In genomic region chr5:75366787-75367186, GRCh38 we compare ENCODE assay signal across 11 cellular contexts. TPM values are rescaled to one million over a fixed set of nuclear protein-coding genes. Genes with fewer than 3 reads are reported as not detected.
DNase-seq lines count a peak whose midpoint lies in the region; ATAC-seq, FAIRE-seq and TF ChIP-seq lines count a peak whose summit lies in the region.
"Had no signal": no experiment of that assay in that cellular context is flagged by ENCODE, and none has a peak within 500 bp of the region (broad histone marks: within the 10 kb centered on the region; RNA-seq: fewer than 3 reads in every experiment).

No MANE protein-coding gene starts in this region.

- DNase-seq in GM12864 (ENCODE audit: low read depth) (peak; percentile 37), GM19239 (ENCODE audit: insufficient read length, low spot score) (peak; percentile 7), occipital lobe (lab: John Stamatoyannopoulos, UW) (no peak), COLO668 (lab: John Stamatoyannopoulos, UW; ENCODE audit: unreplicated experiment) (no peak), MV-4-11 (lab: John Stamatoyannopoulos, UW) (no peak), SKM-1 treated with dmso at 0.1 percent for 144 hours (lab: John Stamatoyannopoulos, UW; ENCODE audit: unreplicated experiment) (no peak)
- DNase-seq: NCI-H446, SK-N-SH had no signal

- no peak for TF ChIP-seq CTCF in GM12864 (IDR thresholded peaks at IDR 0.05; ENCODE audit: low read depth, low read length, missing control alignments)

- H3K4me3 ChIP-seq in GM12864 (ENCODE audit: low read depth, low read length), result no peak overlapping the region; the same call in 1 of the 2 replicates
- H3K4me3 ChIP-seq: cardiac muscle cell had no signal

- peak; percentile 76 for FAIRE-seq in GM19239 (lab: Jason Lieb, UNC)

- ATAC-seq in HG02642 (IDR thresholded peaks at IDR 0.05; ENCODE audit: poor library complexity, unreplicated experiment) (peak; percentile 67), HG03520 (IDR thresholded peaks at IDR 0.05; ENCODE audit: unreplicated experiment) (peak; percentile 65)

RNA-seq across cellular contexts. Expression of gene HMGCR, which starts 29.8 kb away (rescaled TPM):
- 400 TPM for total RNA-seq in occipital lobe

Comparison
In these comparisons a context has a peak if more than half of its experiments do, and no peak if none do; other contexts are left out.
1. DNase-seq: peak in GM12864 (single experiment) and GM19239 (single experiment); none in occipital lobe (single experiment), COLO668 (single experiment), MV-4-11 (single experiment) and SKM-1 treated with dmso at 0.1 percent for 144 hours (single experiment).